Comparison of ENCODE assay signal across 5 cellular contexts in genomic region chr10:110201046-110201445, GRCh38. TPM values are rescaled to one million over a fixed set of nuclear protein-coding genes. Genes with fewer than 3 reads are reported as not detected.
A peak's percentile ranks its signal among the peaks of the same experiment; 100 is the strongest.
DNase-seq lines count a peak whose midpoint lies in the region; ATAC-seq and TF ChIP-seq lines count a peak whose summit lies in the region.
"Not testable (repeated sequence)": the region's sequence is repeated elsewhere in the genome, so short reads cannot be mapped to it uniquely, and the experiment has no call there.

No MANE protein-coding gene starts in this region.

- CTCF ChIA-PET in activated CD8-positive, alpha-beta T cell treated with anti-CD3 and anti-CD28 coated beads, Interleukin-2, amount 10 ng/mL, durations not matched to agents 7 days and 5 days (lab: Charles Lee) = interaction anchor here (1.6 kb wide), 1 partner anchor 64 kb away, joined by 3 read pairs; no protein-coding TSS in a partner anchor

- not testable (repeated sequence) for TF ChIP-seq CTCF in HL-60 (IDR thresholded peaks at IDR 0.05; ENCODE audit: insufficient read depth, low read length); osteocyte (IDR thresholded peaks at IDR 0.05)

- H3K4me1 Mint-ChIP-seq in activated CD8-positive, alpha-beta T cell treated with anti-CD3 and anti-CD28 coated beads, Interleukin-2, amount 10 ng/mL, durations not matched to agents 7 days and 5 days (ENCODE audit: low read depth); activated T-helper 17 cell treated with anti-CD3 and anti-CD28 coated beads, Interleukin-2, amount 50 U/mL, for 72 hours: not testable (repeated sequence)
- peaks cover 11% of the 10 kb centered on the region for H3K4me1 Mint-ChIP-seq in osteocyte (ENCODE audit: unreplicated experiment)

- not testable (repeated sequence) for H3K27me3 ChIP-seq in HL-60 (ENCODE audit: insufficient read depth, poor library complexity, severe bottlenecking)

- not testable (repeated sequence) for DNase-seq in HL-60 (ENCODE audit: low read depth in 1 of 2, low spot score in 1 of 2)
- DNase-seq in NCI-H526 treated with DMSO at 0.1 percent for 48 hours (lab: John Stamatoyannopoulos, UW) = peak; percentile 17
- DNase-seq in activated CD8-positive, alpha-beta T cell treated with anti-CD3 and anti-CD28 coated beads, Interleukin-2, amount 10 ng/mL, durations not matched to agents 7 days and 5 days = peak; percentile 13
- peak; percentile 60 for DNase-seq in osteocyte (ENCODE audit: extremely low spot score, unreplicated experiment)

- POLR2A ChIA-PET in activated CD8-positive, alpha-beta T cell treated with anti-CD3 and anti-CD28 coated beads, Interleukin-2, amount 10 ng/mL, durations not matched to agents 7 days and 5 days (lab: Charles Lee) = not testable (repeated sequence)

- H3K27me3 Mint-ChIP-seq in activated CD8-positive, alpha-beta T cell treated with anti-CD3 and anti-CD28 coated beads, Interleukin-2, amount 10 ng/mL, durations not matched to agents 7 days and 5 days (ENCODE audit: low read depth) = peaks cover 66% of the 10 kb centered on the region
- H3K27me3 Mint-ChIP-seq in activated T-helper 17 cell treated with anti-CD3 and anti-CD28 coated beads, Interleukin-2, amount 50 U/mL, for 72 hours = peaks cover 14% of the 10 kb centered on the region
- peaks cover 27% of the 10 kb centered on the region for H3K27me3 Mint-ChIP-seq in osteocyte (ENCODE audit: unreplicated experiment)

- ATAC-seq in activated CD8-positive, alpha-beta T cell treated with anti-CD3 and anti-CD28 coated beads, Interleukin-2, amount 10 ng/mL, durations not matched to agents 7 days and 5 days; activated T-helper 17 cell treated with anti-CD3 and anti-CD28 coated beads, Interleukin-2, amount 50 U/mL, for 72 hours (replicated peaks): not testable (repeated sequence)

- H3K4me3 ChIP-seq in HL-60 (replicated peaks; ENCODE audit: insufficient read depth, low read length) = not testable (repeated sequence)

- not testable (repeated sequence) for H3K4me3 Mint-ChIP-seq in activated CD8-positive, alpha-beta T cell treated with anti-CD3 and anti-CD28 coated beads, Interleukin-2, amount 10 ng/mL, durations not matched to agents 7 days and 5 days; activated T-helper 17 cell treated with anti-CD3 and anti-CD28 coated beads, Interleukin-2, amount 50 U/mL, for 72 hours; osteocyte (ENCODE audit: unreplicated experiment)

- H3K36me3 Mint-ChIP-seq in activated CD8-positive, alpha-beta T cell treated with anti-CD3 and anti-CD28 coated beads, Interleukin-2, amount 10 ng/mL, durations not matched to agents 7 days and 5 days (ENCODE audit: low read depth); activated T-helper 17 cell treated with anti-CD3 and anti-CD28 coated beads, Interleukin-2, amount 50 U/mL, for 72 hours (ENCODE audit: low read depth); osteocyte (ENCODE audit: unreplicated experiment): not testable (repeated sequence)

- H3K27ac Mint-ChIP-seq in activated CD8-positive, alpha-beta T cell treated with anti-CD3 and anti-CD28 coated beads, Interleukin-2, amount 10 ng/mL, durations not matched to agents 7 days and 5 days; osteocyte (ENCODE audit: unreplicated experiment): not testable (repeated sequence)
- H3K27ac Mint-ChIP-seq in activated T-helper 17 cell treated with anti-CD3 and anti-CD28 coated beads, Interleukin-2, amount 50 U/mL, for 72 hours = peak overlapping the region; percentile 28

- H3K9me3 Mint-ChIP-seq in activated CD8-positive, alpha-beta T cell treated with anti-CD3 and anti-CD28 coated beads, Interleukin-2, amount 10 ng/mL, durations not matched to agents 7 days and 5 days (ENCODE audit: insufficient read depth); activated T-helper 17 cell treated with anti-CD3 and anti-CD28 coated beads, Interleukin-2, amount 50 U/mL, for 72 hours; osteocyte (ENCODE audit: unreplicated experiment): not testable (repeated sequence)

- peak overlapping the region; percentile 5; the same call in 1 of the 2 replicates for H3K27ac ChIP-seq in HL-60 (replicated peaks)

RNA-seq across cellular contexts. Expression of gene MXI1, which starts 6.4 kb away (rescaled TPM):
- total RNA-seq in activated CD8-positive, alpha-beta T cell treated with anti-CD3 and anti-CD28 coated beads, Interleukin-2, amount 10 ng/mL, durations not matched to agents 7 days and 5 days = 10 to 100 TPM; 11.3 to 12.3 TPM
- 100 to 1,000 TPM in 1 of 2 donors, 10 to 100 TPM in 1; 32.5 to 130 TPM for total RNA-seq in activated T-helper 17 cell treated with anti-CD3 and anti-CD28 coated beads, Interleukin-2, amount 50 U/mL, for 72 hours
- 31.9 and 32.2 TPM in 2 replicates for total RNA-seq in osteocyte
